1 cellular context compared by ENCODE assay signal in the genomic region with DNA sequence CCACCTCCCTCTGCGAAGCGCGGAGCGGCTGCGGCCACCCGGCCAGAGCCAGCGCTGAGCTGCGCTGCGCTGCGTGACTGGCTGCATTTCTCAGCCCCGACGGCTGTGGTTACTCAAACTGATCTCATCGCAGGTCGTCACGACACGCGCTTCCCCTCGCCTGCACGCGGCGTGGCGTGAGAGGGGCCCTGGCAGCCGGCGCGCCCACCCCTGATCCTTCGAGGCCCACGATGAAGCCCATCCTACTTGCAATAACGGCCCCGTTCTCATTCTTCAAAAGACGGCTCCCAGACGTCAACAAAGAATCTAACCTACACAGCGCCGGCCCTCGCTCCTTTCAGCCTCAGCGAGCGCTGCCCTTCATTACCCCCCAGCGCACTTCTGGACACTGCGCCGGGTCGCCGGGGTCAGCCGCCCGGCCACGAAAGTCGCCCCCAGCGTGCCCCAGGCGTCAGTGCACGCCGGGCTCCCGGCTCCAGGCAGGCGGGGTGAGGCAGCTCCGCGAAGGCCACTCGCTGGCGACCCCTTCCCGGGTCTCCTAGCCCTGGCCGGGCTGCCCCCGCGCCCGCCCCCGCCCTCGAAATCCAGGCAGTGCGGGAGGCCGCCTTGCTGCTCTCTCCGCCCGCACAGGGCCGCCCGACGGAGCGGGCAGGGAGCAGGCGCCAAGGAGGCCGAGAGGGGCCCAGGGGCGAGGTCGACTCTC.
TF ChIP-seq lines count a peak whose summit lies in the region.

No MANE protein-coding gene starts in this region.

TF ChIP-seq in H1, 55 proteins besides CTCF, POLR2A, EP300 and RAD21 (continued from another document):
- TF ChIP-seq SP4 (IDR thresholded peaks at IDR 0.05; ENCODE audit: low read length): no peak
- TF ChIP-seq CHD1 (IDR thresholded peaks at IDR 0.05; ENCODE audit: low read depth, low read length): no peak
- no peak for TF ChIP-seq POLR2AphosphoS5 (IDR thresholded peaks at IDR 0.05; ENCODE audit: low read depth, low read length)
- no peak for TF ChIP-seq KDM1A (IDR thresholded peaks at IDR 0.05; ENCODE audit: borderline replicate concordance, low read length)
- TF ChIP-seq ZNF274 (IDR thresholded peaks at IDR 0.05; ENCODE audit: borderline replicate concordance, extremely low read depth, low read length): no peak
- TF ChIP-seq CEBPB (IDR thresholded peaks at IDR 0.05; ENCODE audit: low read depth, low read length): no peak
- TF ChIP-seq, protein P1, sequence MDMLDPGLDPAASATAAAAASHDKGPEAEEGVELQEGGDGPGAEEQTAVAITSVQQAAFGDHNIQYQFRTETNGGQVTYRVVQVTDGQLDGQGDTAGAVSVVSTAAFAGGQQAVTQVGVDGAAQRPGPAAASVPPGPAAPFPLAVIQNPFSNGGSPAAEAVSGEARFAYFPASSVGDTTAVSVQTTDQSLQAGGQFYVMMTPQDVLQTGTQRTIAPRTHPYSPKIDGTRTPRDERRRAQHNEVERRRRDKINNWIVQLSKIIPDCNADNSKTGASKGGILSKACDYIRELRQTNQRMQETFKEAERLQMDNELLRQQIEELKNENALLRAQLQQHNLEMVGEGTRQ (IDR thresholded peaks at IDR 0.05; ENCODE audit: low read length): no peak
- no peak for TF ChIP-seq SIX5 (IDR thresholded peaks at IDR 0.05; ENCODE audit: low read depth, low read length)
- no peak for TF ChIP-seq CTBP2 (IDR thresholded peaks at IDR 0.05; ENCODE audit: borderline replicate concordance, insufficient read depth, insufficient read length, low read length)
- no peak for TF ChIP-seq RFX5 (IDR thresholded peaks at IDR 0.05; ENCODE audit: borderline replicate concordance, low read depth, low read length)
- no peak for TF ChIP-seq CREB1 (IDR thresholded peaks at IDR 0.05)
- TF ChIP-seq SP2 (IDR thresholded peaks at IDR 0.05; ENCODE audit: low read length): no peak
- no peak for TF ChIP-seq SRF (IDR thresholded peaks at IDR 0.05; ENCODE audit: low read depth, low read length)
- TF ChIP-seq TAF7 (optimal IDR thresholded peaks at IDR 0.05; ENCODE audit: borderline replicate concordance, low read depth, low read length): no peak
- TF ChIP-seq, protein P2, sequence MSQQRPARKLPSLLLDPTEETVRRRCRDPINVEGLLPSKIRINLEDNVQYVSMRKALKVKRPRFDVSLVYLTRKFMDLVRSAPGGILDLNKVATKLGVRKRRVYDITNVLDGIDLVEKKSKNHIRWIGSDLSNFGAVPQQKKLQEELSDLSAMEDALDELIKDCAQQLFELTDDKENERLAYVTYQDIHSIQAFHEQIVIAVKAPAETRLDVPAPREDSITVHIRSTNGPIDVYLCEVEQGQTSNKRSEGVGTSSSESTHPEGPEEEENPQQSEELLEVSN (IDR thresholded peaks at IDR 0.05): peak; percentile 61
- TF ChIP-seq EGR1 (IDR thresholded peaks at IDR 0.05; ENCODE audit: borderline replicate concordance, low read depth, low read length): peak; percentile 37; the same call in 1 of the 2 replicates
- TF ChIP-seq CBX5 (IDR thresholded peaks at IDR 0.05; ENCODE audit: low read depth, low read length): no peak
- TF ChIP-seq PHF8 (conservative IDR thresholded peaks at IDR 0.05; ENCODE audit: low read depth, low read length): no peak
- no peak for TF ChIP-seq HDAC6 (IDR thresholded peaks at IDR 0.05; ENCODE audit: low read depth, low read length)
- no peak; a peak in 1 of 4 replicates for TF ChIP-seq HDAC2 (IDR thresholded peaks at IDR 0.05; ENCODE audit: borderline replicate concordance in 1 of 2, low read depth in 2 of 2, low read length in 2 of 2)
- TF ChIP-seq GTF2F1 (IDR thresholded peaks at IDR 0.05; ENCODE audit: borderline replicate concordance, low read depth, low read length): no peak
- no peak for TF ChIP-seq JUND (IDR thresholded peaks at IDR 0.05; ENCODE audit: low read length)
- no peak for TF ChIP-seq RBBP5 (IDR thresholded peaks at IDR 0.05; ENCODE audit: borderline replicate concordance, low read depth, low read length)
- TF ChIP-seq NANOG (IDR thresholded peaks at IDR 0.05; ENCODE audit: insufficient read depth, low read depth, low read length, poor library complexity, severe bottlenecking): no peak
- TF ChIP-seq BACH1 (IDR thresholded peaks at IDR 0.05; ENCODE audit: low read length): no peak
- no peak for TF ChIP-seq SP1 (IDR thresholded peaks at IDR 0.05; ENCODE audit: low read depth, low read length)
- TF ChIP-seq EZH2 (IDR thresholded peaks at IDR 0.05; ENCODE audit: low read depth, low read length, severe bottlenecking): peak; percentile 85
- TF ChIP-seq SAP30 (IDR thresholded peaks at IDR 0.05; ENCODE audit: insufficient read depth, insufficient replicate concordance, low read length): no peak
- TF ChIP-seq RNF2 (IDR thresholded peaks at IDR 0.05; ENCODE audit: borderline replicate concordance, low read depth, low read length, missing control alignments, poor library complexity, severe bottlenecking): peak; percentile 15
- no peak for TF ChIP-seq FOSL1 (IDR thresholded peaks at IDR 0.05; ENCODE audit: insufficient read depth, low read depth, low read length)
- peak; percentile 85 for TF ChIP-seq SUZ12 (IDR thresholded peaks at IDR 0.05; ENCODE audit: low read length)
- TF ChIP-seq KDM4A (IDR thresholded peaks at IDR 0.05; ENCODE audit: low read depth, low read length, severe bottlenecking): peak; percentile 49
- TF ChIP-seq SIN3A (conservative IDR thresholded peaks at IDR 0.05 in 1 of 2, IDR thresholded peaks at IDR 0.05 in 1 of 2; ENCODE audit: low read depth in 1 of 2, low read length in 2 of 2): no peak
- TF ChIP-seq TAF1 (IDR thresholded peaks at IDR 0.05; ENCODE audit: low read depth, low read length): no peak; the same call in 1 of the 2 replicates
- no peak for TF ChIP-seq JUN (IDR thresholded peaks at IDR 0.05; ENCODE audit: low read depth, low read length)
- no peak for TF ChIP-seq KDM5A (IDR thresholded peaks at IDR 0.05; ENCODE audit: low read length)
- TF ChIP-seq GABPA (IDR thresholded peaks at IDR 0.05; ENCODE audit: borderline replicate concordance, insufficient read depth, low read length): no peak
- TF ChIP-seq TBP (IDR thresholded peaks at IDR 0.05; ENCODE audit: low read depth, low read length): no peak
- peak; percentile 50 for TF ChIP-seq ASH2L (IDR thresholded peaks at IDR 0.05; ENCODE audit: low read length)
